ENCODE assay signal across 14 cellular contexts in genomic region chr9:109317311-109317978, GRCh38. TPM values are rescaled to one million over a fixed set of nuclear protein-coding genes. Genes with fewer than 3 reads are reported as not detected.
DNase-seq lines count a peak whose midpoint lies in the region; ATAC-seq and TF ChIP-seq lines count a peak whose summit lies in the region.
"Had no signal": no experiment of that assay in that cellular context is flagged by ENCODE, and none has a peak within 500 bp of the region (broad histone marks: within the 10 kb centered on the region; RNA-seq: fewer than 3 reads in every experiment).

No MANE protein-coding gene starts in this region.

- DNase-seq in NCI-H1417 (lab: John Stamatoyannopoulos, UW) = peak in 2 of 3 experiments; percentile 51 to 65
- DNase-seq in NCI-H1417 treated with DMSO at 0.1 percent for 48 hours (lab: John Stamatoyannopoulos, UW) = no peak
- peak; percentile 52 for DNase-seq in NCI-H524 treated with DMSO at 0.1 percent for 48 hours (lab: John Stamatoyannopoulos, UW)
- DNase-seq in hepatocyte (ENCODE audit: low spot score) = no peak
- DNase-seq in suprapubic skin (ENCODE audit: low spot score in 2 of 2) = no peak
- DNase-seq in NCI-H2081 (lab: John Stamatoyannopoulos, UW) = no peak
- no peak for DNase-seq in posterior vena cava (ENCODE audit: low spot score)
- DNase-seq: 8988T, activated T-cell treated with anti-CD3 and anti-CD28 coated beads for 4 hours, adrenal gland, dermis blood vessel endothelial cell, NCI-H146 had no signal

- H2AFZ ChIP-seq in hepatocyte = no peak overlapping the region

- peaks cover 1% of the 10 kb centered on the region for H3K27me3 ChIP-seq in hepatocyte
- H3K27me3 ChIP-seq in suprapubic skin = peaks cover 16% of the 10 kb centered on the region
- H3K27me3 ChIP-seq: adrenal gland had no signal

- no peak for TF ChIP-seq POLR2A in suprapubic skin (IDR thresholded peaks at IDR 0.05)

- H3K9me2 ChIP-seq in hepatocyte (replicated peaks; ENCODE audit: insufficient read depth) = no peaks in the 10 kb centered on the region

- peaks cover 64% of the 10 kb centered on the region for H3K79me2 ChIP-seq in hepatocyte

- intact Hi-C loops in posterior vena cava (cut with DNase I) = no loop called here

- H4K20me1 ChIP-seq in hepatocyte (ENCODE audit: insufficient read depth, poor library complexity, severe bottlenecking) = no peaks in the 10 kb centered on the region

- no peak overlapping the region for H3K27ac ChIP-seq in hepatocyte
- peak overlapping the region; percentile 64 for H3K27ac ChIP-seq in suprapubic skin

- H3K4me1 ChIP-seq in hepatocyte (ENCODE audit: insufficient read depth) = peaks cover 23% of the 10 kb centered on the region
- H3K4me1 ChIP-seq in suprapubic skin = peaks cover 48% of the 10 kb centered on the region

- H3K36me3 ChIP-seq in hepatocyte (replicated peaks; ENCODE audit: insufficient read depth, low read depth) (no peaks in the 10 kb centered on the region), suprapubic skin (no peaks in the 10 kb centered on the region)
- H3K36me3 ChIP-seq: adrenal gland had no signal

- 69% methylated on average over 13 of the region's 13 CpGs for WGBS in hepatocyte (ENCODE audit: low lambda C conversion rate, missing lambda C conversion rate)
- 65% methylated on average over 13 of the region's 13 CpGs for whole genome bisulfite sequencing in suprapubic skin

- no peak for TF ChIP-seq EP300 in suprapubic skin (IDR thresholded peaks at IDR 0.05)

- no peak overlapping the region for H3K4me3 ChIP-seq in hepatocyte
- no peak overlapping the region for H3K4me3 ChIP-seq in suprapubic skin
- H3K4me3 ChIP-seq: adrenal gland had no signal

- H3K4me2 ChIP-seq in hepatocyte = peak overlapping the region; percentile 90

- no peak for ATAC-seq in HG02623 (IDR thresholded peaks at IDR 0.05; ENCODE audit: unreplicated experiment)
- ATAC-seq: sciatic nerve had no signal

- TF ChIP-seq CTCF in hepatocyte (IDR thresholded peaks at IDR 0.05; ENCODE audit: poor library complexity) (no peak), suprapubic skin (IDR thresholded peaks at IDR 0.05) (no peak)

- H3K9me3 ChIP-seq in hepatocyte (ENCODE audit: low read depth) = no peaks in the 10 kb centered on the region
- no peaks in the 10 kb centered on the region for H3K9me3 ChIP-seq in suprapubic skin
- H3K9me3 ChIP-seq: adrenal gland had no signal

RNA-seq across cellular contexts. Expression of gene EPB41L4B, which starts 3.4 kb away (rescaled TPM):
- 20.6 and 23.1 TPM in 2 replicates for total RNA-seq in hepatocyte
- polyA plus RNA-seq in hepatocyte = 11.1 and 12.2 TPM in 2 replicates
- 10 to 100 TPM; 22.4 to 27.4 (median 25.1) TPM for total RNA-seq in suprapubic skin
- total RNA-seq in posterior vena cava = under 1 TPM; 0.28 to 0.62 TPM

Comparison
In these comparisons a context has a peak if more than half of its experiments do, and no peak if none do; other contexts are left out.
1. DNase-seq: peak in NCI-H1417 (2 of 3) and NCI-H524 treated with DMSO at 0.1 percent for 48 hours (single experiment); none in NCI-H1417 treated with DMSO at 0.1 percent for 48 hours (single experiment), hepatocyte (single experiment), suprapubic skin (0 of 2), NCI-H2081 (0 of 2) and posterior vena cava (single experiment).
2. RNA of gene EPB41L4B, which starts 3.4 kb away (total RNA-seq): 22.4 to 27.4 TPM in suprapubic skin and 20.6 to 23.1 TPM in hepatocyte; 0.28 to 0.62 TPM in posterior vena cava; every median in the first group is over 10 times any median in the second.